ENCODE assay signal across 9 cellular contexts in genomic region chr19:1406818-1407661, GRCh38. TPM values are rescaled to one million over a fixed set of nuclear protein-coding genes. Genes with fewer than 3 reads are reported as not detected.
DNase-seq lines count a peak whose midpoint lies in the region; ATAC-seq, FAIRE-seq and TF ChIP-seq lines count a peak whose summit lies in the region.
"Had no signal": no experiment of that assay in that cellular context is flagged by ENCODE, and none has a peak within 500 bp of the region (broad histone marks: within the 10 kb centered on the region; RNA-seq: fewer than 3 reads in every experiment).

DAZAP1 (plus strand) TSS chr19:1407586; CDS start chr19:1407774, 188 bp downstream.

- DNase-seq in AG10803 (ENCODE audit: low read depth) (peak; percentile 98), NCI-H446 treated with DMSO at 0.1 percent for 48 hours (lab: John Stamatoyannopoulos, UW) (peak; percentile 96), cerebellar nuclear complex (lab: John Stamatoyannopoulos, UW) (peak; percentile 82 to 88), kidney (peak; percentile 100)
- DNase-seq in activated CD4-positive, CD25-positive, alpha-beta regulatory T cell treated with anti-CD3 and anti-CD28 coated beads, Interleukin-2, amount 50 U/mL, for 72 hours = peak; percentile 100
- peak; percentile 99 for DNase-seq in stimulated activated CD4-positive, alpha-beta T cell treated with anti-CD3 and anti-CD28 coated beads, Interleukin-15, amount 100 ng/mL, for 24 hours

- peak within 1 kb of the TSS; percentile 88 to 91 for H3K27ac ChIP-seq in kidney (ENCODE audit: low read depth in 2 of 2, low read length in 2 of 2)

- H3K9ac ChIP-seq in kidney (ENCODE audit: low read length in 2 of 2) = peak within 1 kb of the TSS; percentile 69 to 71

- ATAC-seq in GM19025 (IDR thresholded peaks at IDR 0.05; ENCODE audit: low read depth, unreplicated experiment) (peak; percentile 65), HG03354 (IDR thresholded peaks at IDR 0.05; ENCODE audit: poor library complexity, severe bottlenecking, unreplicated experiment) (peak; percentile 75)

- H3K4me1 ChIP-seq in kidney (ENCODE audit: control insufficient read depth in 1 of 2, insufficient read depth in 1 of 2, low read depth in 1 of 2, low read length in 2 of 2) = peaks cover 22 to 43% of the 10 kb centered on the region in 2 donors

- H3K9me3 ChIP-seq in kidney (ENCODE audit: control insufficient read depth in 1 of 2, low read length in 2 of 2) = no peaks in the 10 kb centered on the region

- intact Hi-C loops in kidney (cut with DNase I) = no loop called here

- H3K36me3 ChIP-seq in kidney (ENCODE audit: control insufficient read depth in 1 of 2, insufficient read depth in 2 of 2, low read length in 2 of 2) = no peaks in the 10 kb centered on the region

- peak; percentile 48 for TF ChIP-seq CTCF in AG10803 (conservative IDR thresholded peaks at IDR 0.05; ENCODE audit: low read length)
- peak; percentile 25 for TF ChIP-seq CTCF in kidney (IDR thresholded peaks at IDR 0.05; ENCODE audit: borderline replicate concordance, extremely low read depth, insufficient read depth)

- H3K4me3 ChIP-seq in AG10803 (ENCODE audit: low read length) = peak within 1 kb of the TSS; percentile 75
- peak within 1 kb of the TSS; percentile 47 to 79 for H3K4me3 ChIP-seq in kidney (ENCODE audit: low read length in 2 of 2)

- no peak for FAIRE-seq in kidney (lab: Jason Lieb, UNC)
- FAIRE-seq: colon had no signal

RNA-seq across cellular contexts. Expression of gene DAZAP1, which starts in this region (rescaled TPM):
- 98.5 TPM for total RNA-seq in kidney
- polyA plus RNA-seq in kidney (ENCODE audit: insufficient read depth, low read depth, low replicate concordance) = 47.7 TPM

Comparison
In these comparisons a context has a peak if more than half of its experiments do, and no peak if none do; other contexts are left out.
1. Peak in every context shown above with its lines: DNase-seq, ATAC-seq, H3K4me3 ChIP-seq and H3K27ac ChIP-seq.